In the genomic region with DNA sequence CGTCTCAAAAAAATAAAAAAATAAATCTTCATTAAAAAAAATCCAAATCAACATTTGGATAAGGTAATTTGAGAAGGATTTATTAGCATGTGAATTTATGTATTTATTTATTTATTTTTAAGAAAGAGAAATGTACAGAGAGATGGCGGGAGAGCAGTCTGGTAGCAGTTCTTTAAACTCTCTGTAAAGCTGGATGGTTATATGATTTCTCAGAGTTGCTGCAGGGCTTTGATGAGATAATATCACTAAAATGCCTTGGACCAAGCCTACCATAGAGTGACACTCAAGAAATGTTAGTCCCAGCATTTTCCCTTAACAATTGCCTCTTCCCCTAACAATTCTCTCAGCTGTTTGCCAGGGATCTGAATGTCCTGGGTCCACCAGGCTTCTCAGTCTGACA, we compare ENCODE assay signal across 26 cellular contexts.
"Had no signal": no experiment of that assay in that cellular context is flagged by ENCODE, and none has a peak within 500 bp of the region (broad histone marks: within the 10 kb centered on the region; RNA-seq: fewer than 3 reads in every experiment).

No MANE protein-coding gene starts in this region.

- H3K4me1 Mint-ChIP-seq: mesothelial cell of epicardium, natural killer cell, neural progenitor cell had no signal

- H3K4me3 Mint-ChIP-seq: mesothelial cell of epicardium; naive B cell; natural killer cell; nephron progenitor cell; neural progenitor cell; stimulated activated naive B cell treated with anti-CD40 and anti-IgM and Interleukin-4, amounts not matched to agents 10 μg/mL and 1 μg/mL and 100 μg/mL, for 72 hours; type B pancreatic cell had no signal

- H3K4me1 ChIP-seq: neural progenitor cell, right atrium auricular region, stomach, uterus had no signal

- H3K9ac ChIP-seq: neural progenitor cell had no signal

- H3K9me3 Mint-ChIP-seq: mesothelial cell of epicardium, natural killer cell, neural progenitor cell, type B pancreatic cell had no signal

- H3K36me3 Mint-ChIP-seq: mesothelial cell of epicardium; naive B cell; natural killer cell; neural progenitor cell; stimulated activated naive B cell treated with anti-CD40 and anti-IgM and Interleukin-4, amounts not matched to agents 10 μg/mL and 1 μg/mL and 100 μg/mL, for 72 hours; type B pancreatic cell had no signal

- DNase-seq: islet precursor cell; left ventricle myocardium inferior; mesendoderm; naive B cell; natural killer cell; nephron progenitor cell; occipital lobe; ovary; right lobe of liver; stimulated activated CD4-positive, alpha-beta T cell treated with anti-CD3 and anti-CD28 coated beads, Interleukin-12 subunit alpha, Interleukin-12 subunit beta, amount 100 ng/mL, for 4 hours; stimulated activated CD4-positive, alpha-beta T cell treated with anti-CD3 and anti-CD28 coated beads, Interleukin-15, amount 100 ng/mL, for 24 hours; stimulated activated CD4-positive, alpha-beta T cell treated with anti-CD3 and anti-CD28 coated beads, Interleukin-2, amount 100 ng/mL, for 24 hours; stimulated activated CD4-positive, alpha-beta T cell treated with anti-CD3 and anti-CD28 coated beads, Interleukin-4, amount 100 ng/mL, for 1 hour; stimulated activated naive B cell treated with anti-CD40 and anti-IgM and Interleukin-4, amounts not matched to agents 10 μg/mL and 1 μg/mL and 100 μg/mL, for 72 hours; stimulated activated naive CD8-positive, alpha-beta T cell treated with anti-CD3 and anti-CD28 coated beads, Interleukin-15, Interleukin-2, amounts not matched to agents 100 U/mL and 50 U/mL, for 24 hours; stomach; tibial artery; uterus had no signal

- H3K27ac Mint-ChIP-seq: mesothelial cell of epicardium; natural killer cell; nephron progenitor cell; neural progenitor cell; progenitor cell of endocrine pancreas; stimulated activated naive B cell treated with anti-CD40 and anti-IgM and Interleukin-4, amounts not matched to agents 10 μg/mL and 1 μg/mL and 100 μg/mL, for 72 hours; type B pancreatic cell had no signal

- H3K9me3 ChIP-seq: left ventricle myocardium inferior, neutrophil, ovary, right atrium auricular region, right lobe of liver, stomach, thoracic aorta, tibial artery, uterus had no signal

- H3K36me3 ChIP-seq: left ventricle myocardium inferior, neural progenitor cell, neutrophil, ovary, right atrium auricular region, right lobe of liver, stomach, thoracic aorta, tibial artery, uterus had no signal

- H3K4me3 ChIP-seq: left ventricle myocardium inferior, lung, neural progenitor cell, ovary, right atrium auricular region, right lobe of liver, stomach, thoracic aorta, tibial artery, uterus had no signal

- H3K27me3 ChIP-seq: neural progenitor cell, neutrophil, ovary, right atrium auricular region, right lobe of liver, stomach, tibial artery, uterus had no signal
